Comparison of ENCODE assay signal across 15 cellular contexts in genomic region chr19:36111200-36111539, GRCh38. TPM values are rescaled to one million over a fixed set of nuclear protein-coding genes. Genes with fewer than 3 reads are reported as not detected.
"Had no signal": no experiment of that assay in that cellular context is flagged by ENCODE, and none has a peak within 500 bp of the region (broad histone marks: within the 10 kb centered on the region; RNA-seq: fewer than 3 reads in every experiment).

No MANE protein-coding gene starts in this region.

- H3K9me3 Mint-ChIP-seq: activated naive CD4-positive, alpha-beta T cell treated with anti-CD3 and anti-CD28 coated beads, Interleukin-2, amount 50 U/mL, for 24 hours; effector memory CD8-positive, alpha-beta T cell had no signal

- H3K36me3 ChIP-seq: ovary had no signal

- H3K27ac Mint-ChIP-seq: activated naive CD4-positive, alpha-beta T cell treated with anti-CD3 and anti-CD28 coated beads, Interleukin-2, amount 50 U/mL, for 24 hours had no signal

- H3K27me3 Mint-ChIP-seq: activated naive CD4-positive, alpha-beta T cell treated with anti-CD3 and anti-CD28 coated beads, Interleukin-2, amount 50 U/mL, for 24 hours; effector memory CD8-positive, alpha-beta T cell had no signal

- ATAC-seq: effector memory CD8-positive, alpha-beta T cell; stimulated activated naive CD8-positive, alpha-beta T cell treated with anti-CD3 and anti-CD28 coated beads, Interleukin-15, Interleukin-2, amounts not matched to agents 100 U/mL and 50 U/mL, for 24 hours had no signal

- H3K4me3 Mint-ChIP-seq: activated naive CD4-positive, alpha-beta T cell treated with anti-CD3 and anti-CD28 coated beads, Interleukin-2, amount 50 U/mL, for 24 hours; effector memory CD8-positive, alpha-beta T cell had no signal

- DNase-seq: activated CD4-positive, CD25-positive, alpha-beta regulatory T cell; activated effector memory CD4-positive, alpha-beta T cell treated with Interleukin-2 at 50 U/mL for 16 hours; activated T-cell treated with anti-CD3 and anti-CD28 coated beads, Interleukin-2, amount 50 U/mL, for 1 hour; central memory CD4-positive, alpha-beta T cell; effector memory CD8-positive, alpha-beta T cell; hippocampal formation; kidney glomerular epithelial cell; ovary; stimulated activated CD4-positive, alpha-beta T cell treated with anti-CD3 and anti-CD28 coated beads, Interleukin-2, amount 100 ng/mL, for 48 hours; stimulated activated naive CD8-positive, alpha-beta T cell treated with anti-CD3 and anti-CD28 coated beads, Interleukin-15, Interleukin-2, amounts not matched to agents 100 U/mL and 50 U/mL, for 24 hours had no signal

- H3K4me3 ChIP-seq: coronary artery, ovary had no signal

- H3K27ac ChIP-seq: coronary artery, ovary had no signal

- H3K9me3 ChIP-seq: ovary had no signal

- H3K27me3 ChIP-seq: ovary had no signal

RNA-seq across cellular contexts. Expression of gene OVOL3, which starts 0.2 kb away (rescaled TPM):
- total RNA-seq: epithelial cell of proximal tubule, lower leg skin, ovary had no signal
- polyA plus RNA-seq: neural cell, ovary had no signal

RNA-seq across cellular contexts. Expression of gene COX7A1, which starts 41.1 kb away (rescaled TPM):
- polyA plus RNA-seq: neural cell had no signal
